In genomic region chr10:32378371-32379301, GRCh38 we compare ENCODE assay signal across 8 cellular contexts. TPM values are rescaled to one million over a fixed set of nuclear protein-coding genes. Genes with fewer than 3 reads are reported as not detected.
A peak's percentile ranks its signal among the peaks of the same experiment; 100 is the strongest.
DNase-seq lines count a peak whose midpoint lies in the region; ATAC-seq, FAIRE-seq and TF ChIP-seq lines count a peak whose summit lies in the region.

No MANE protein-coding gene starts in this region.

- ATAC-seq in GM19372 (IDR thresholded peaks at IDR 0.05; ENCODE audit: low read depth, unreplicated experiment) (peak; percentile 87), HG03520 (IDR thresholded peaks at IDR 0.05; ENCODE audit: unreplicated experiment) (peak; percentile 88), HepG2 (peak; percentile 98)

- intact Hi-C loops in dorsolateral prefrontal cortex (cut with DNase I) (loop anchor here (1.0 to 10.0 kb wide), 7 partner anchors 32 to 584 kb away; partner anchors contain the start of genes CCDC7 (in 2 of the 2), KIF5B (in 2 of the 2), ARHGAP12 (in 1 of the 2) and ITGB1 (in 1 of the 2)), HepG2 (cut with micrococcal nuclease; ENCODE audit: unreplicated experiment) (loop anchor here (1.0 to 5.0 kb wide), 3 partner anchors 32 to 604 kb away; partner anchors contain the start of gene CCDC7)

- POLR2A ChIA-PET in HepG2 (lab: Yijun Ruan, JAX), result interaction anchor here (0.8 to 1.5 kb wide), 3 partner anchors 14 to 274 kb away, joined by 3 to 6 read pairs (median 3); no protein-coding TSS in a partner anchor

- no peaks in the 10 kb centered on the region for H3K9me3 ChIP-seq in HepG2 (ENCODE audit: low read length)

- under 1% methylated on average over 12 of the region's 18 CpGs for WGBS in HepG2 (ENCODE audit: low lambda C conversion rate)

- DNase-seq in C1 segment of cervical spinal cord (lab: John Stamatoyannopoulos, UW) (peak; percentile 35 to 96 (median 88)), NCI-H69 (lab: John Stamatoyannopoulos, UW) (peak; percentile 87), dorsolateral prefrontal cortex (peak; percentile 95 to 99 (median 98)), HepG2 (ENCODE audit: low spot score) (peak; percentile 84)
- DNase-seq in activated CD4-positive, alpha-beta T cell treated with anti-CD3 and anti-CD28 coated beads, Interleukin-2, amount 50 U/mL, for 1 hour, result peak; percentile 91
- peak; percentile 77 to 80 for DNase-seq in stimulated activated CD4-positive, alpha-beta T cell treated with anti-CD3 and anti-CD28 coated beads, Interleukin-2, amount 100 ng/mL, for 48 hours

- H4K20me1 ChIP-seq in HepG2 (ENCODE audit: insufficient read depth, low read length), result peaks cover 10% of the 10 kb centered on the region; the same call in 1 of the 2 replicates

- FAIRE-seq in HepG2 (lab: Jason Lieb, UNC), result peak; percentile 83

- peaks cover 50% of the 10 kb centered on the region for H3K79me2 ChIP-seq in HepG2 (ENCODE audit: insufficient read depth, low read length)

- TF ChIP-seq EP300 in HepG2 (IDR thresholded peaks at IDR 0.05; ENCODE audit: low read depth in 2 of 2, low read length in 2 of 2) (no peak), HepG2 (CRISPR knock-in tag; IDR thresholded peaks at IDR 0.05; ENCODE audit: borderline replicate concordance) (no peak)

- H3K27me3 ChIP-seq in dorsolateral prefrontal cortex (no peaks in the 10 kb centered on the region), HepG2 (ENCODE audit: control insufficient read depth in 1 of 2, insufficient read depth in 2 of 2, low read length in 2 of 2) (no peaks in the 10 kb centered on the region; a peak in 1 of 5 replicates)

- H3K27ac ChIP-seq in dorsolateral prefrontal cortex (peak overlapping the region; percentile 6 to 98 (median 91)), HepG2 (ENCODE audit: extremely low read length, insufficient read depth, low read length) (peak overlapping the region; percentile 79)

- CTCF ChIA-PET in HepG2 (lab: Yijun Ruan, JAX; ENCODE audit: low intra/inter-chr PET ratio, low total read pairs), result no interaction called here

- TSS peak; percentile 62 for BruUV-seq in HepG2 (replicated peaks; lab: Mats Ljungman, UMichigan)

- no peak for TF ChIP-seq RAD21 in HepG2 (CRISPR knock-in tag; IDR thresholded peaks at IDR 0.05)

- TF ChIP-seq CTCF in dorsolateral prefrontal cortex (IDR thresholded peaks at IDR 0.05 in 54 of 56, conservative IDR thresholded peaks at IDR 0.05 in 2 of 56; ENCODE audit: low read depth in 1 of 56, partially characterized antibody in 56 of 56), result peak in 37 of 56 donors; percentile 5 to 55 (median 23)
- 0 out of 2 replicates have a peak, but pooled peaks have one; percentile 8 for TF ChIP-seq CTCF in HepG2 (CRISPR knock-in tag; IDR thresholded peaks at IDR 0.05)

- no peaks in the 10 kb centered on the region for H3K36me3 ChIP-seq in HepG2 (replicated peaks in 1 of 2; ENCODE audit: control insufficient read depth in 1 of 2, insufficient read depth in 2 of 2, low read length in 2 of 2)

- TF ChIP-seq POLR2A in HepG2 (IDR thresholded peaks at IDR 0.05; ENCODE audit: insufficient read depth in 1 of 2, low read depth in 2 of 2, low read length in 2 of 2), result peak in 1 of 2 experiments; percentile 35; a peak in 2 of 4 replicates

- peak overlapping the region; percentile 69 for H3K9ac ChIP-seq in HepG2 (ENCODE audit: insufficient read depth, low read depth, low read length)

- H3K4me1 ChIP-seq in HepG2 (ENCODE audit: insufficient read depth, low read length), result peaks cover 38% of the 10 kb centered on the region

- in situ Hi-C loops in HepG2 (cut with HindIII; ENCODE audit: extremely low pct_ligation_motif_present, low pct_unique_long_range_greater_than_20kb), result no loop called here

- peak overlapping the region; percentile 57 for H2AFZ ChIP-seq in HepG2 (ENCODE audit: low read length)

- H3K4me3 ChIP-seq in dorsolateral prefrontal cortex (peak overlapping the region; percentile 50 to 94 (median 77)), HepG2 (replicated peaks in 1 of 3; ENCODE audit: insufficient read depth in 1 of 3, low read depth in 2 of 3, low read length in 3 of 3) (peak overlapping the region; percentile 64 to 94 (median 76))

- H3K4me2 ChIP-seq in HepG2 (ENCODE audit: low read depth, low read length), result peak overlapping the region; percentile 85

TF ChIP-seq in HepG2, 621 proteins besides CTCF, POLR2A, EP300 and RAD21 (continues in another document):
- TF ChIP-seq RFX5 (IDR thresholded peaks at IDR 0.05; ENCODE audit: low read depth, low read length) (0 out of 2 replicates have a peak, but pooled peaks have one; percentile 24), SNAPC2 (CRISPR knock-in tag; IDR thresholded peaks at IDR 0.05) (no peak), STAT6 (CRISPR knock-in tag; IDR thresholded peaks at IDR 0.05; ENCODE audit: borderline replicate concordance) (no peak), ZNF205 (CRISPR knock-in tag; IDR thresholded peaks at IDR 0.05) (no peak), HDAC6 (IDR thresholded peaks at IDR 0.05; ENCODE audit: low read depth, low read length) (no peak), NCOA2 (CRISPR knock-in tag; IDR thresholded peaks at IDR 0.05) (no peak), ZBTB2 (CRISPR knock-in tag; IDR thresholded peaks at IDR 0.05; ENCODE audit: low read depth) (no peak), DRAP1 (CRISPR knock-in tag; IDR thresholded peaks at IDR 0.05) (peak; percentile 72), HDAC2 (CRISPR knock-in tag; IDR thresholded peaks at IDR 0.05) (0 out of 2 replicates have a peak, but pooled peaks have one; percentile 27), TARDBP (CRISPR knock-in tag; IDR thresholded peaks at IDR 0.05) (peak; percentile 70; the same call in 1 of the 2 replicates)

RNA-seq across cellular contexts. Expression of gene EPC1, which starts 31.7 kb away (rescaled TPM):
- total RNA-seq in dorsolateral prefrontal cortex (10 to 100 TPM; 26.4 to 56.2 (median 40.1) TPM), HepG2 (2016; rRNA removed; fragmentation: Illumina TruSeq; extraction: Trizol) (23.6 and 28.7 TPM in 2 replicates)
- total RNA-seq in HepG2 (2016; cell fraction: cytosol; rRNA removed; fragmentation: Illumina TruSeq; extraction: Trizol; ENCODE audit: low read depth), result 18.0 and 19.2 TPM in 2 replicates
- total RNA-seq in HepG2 (2016; cell fraction: insoluble cytoplasmic fraction; rRNA removed; fragmentation: Illumina TruSeq; extraction: Trizol), result 25.1 and 29.8 TPM in 2 replicates
- total RNA-seq in HepG2 (2016; cell fraction: membrane; rRNA removed; fragmentation: Illumina TruSeq; extraction: Trizol), result 26.1 and 31.2 TPM in 2 replicates
- 55.1 and 59.9 TPM in 2 replicates for total RNA-seq in HepG2 (2016; cell fraction: nucleus; rRNA removed; fragmentation: Illumina TruSeq; extraction: Trizol)
- polyA plus RNA-seq in HepG2 (2011; rRNA removed), result 39.2 and 44.2 TPM in 2 replicates
- 24.6 and 24.8 TPM in 2 replicates for polyA plus RNA-seq in HepG2 (2011; cell fraction: cytosol; rRNA removed)
- polyA plus RNA-seq in HepG2 (2011; cell fraction: nucleus; rRNA removed), result 51.1 and 64.3 TPM in 2 replicates
- polyA plus RNA-seq in HepG2 (2012), result 11.5 and 11.9 TPM in 2 replicates
- polyA plus RNA-seq in HepG2 (2016; cell fraction: cytosol; fragmentation: Illumina TruSeq; extraction: Trizol; ENCODE audit: low read depth), result 20.3 and 20.7 TPM in 2 replicates
- 22.1 and 22.7 TPM in 2 replicates for polyA plus RNA-seq in HepG2 (2016; cell fraction: insoluble cytoplasmic fraction; fragmentation: Illumina TruSeq; extraction: Trizol; ENCODE audit: low read depth)
- 22.4 and 25.4 TPM in 2 replicates for polyA plus RNA-seq in HepG2 (2016; cell fraction: membrane; fragmentation: Illumina TruSeq; extraction: Trizol; ENCODE audit: low read depth)
- polyA plus RNA-seq in HepG2 (2016; cell fraction: nucleus; fragmentation: Illumina TruSeq; extraction: Trizol; ENCODE audit: insufficient read depth, low read depth), result 67.0 and 70.2 TPM in 2 replicates
- polyA minus RNA-seq in HepG2 (2011; rRNA and poly(A)+ RNA removed; ENCODE audit: low replicate concordance), result 49.8 and 55.1 TPM in 2 replicates
- polyA minus RNA-seq in HepG2 (2011; cell fraction: cytosol; rRNA and poly(A)+ RNA removed), result 15.8 and 17.6 TPM in 2 replicates
- polyA minus RNA-seq in HepG2 (2011; cell fraction: nucleus; rRNA and poly(A)+ RNA removed), result 112 and 118 TPM in 2 replicates

Comparison
In these comparisons a context has a peak if more than half of its experiments do, and no peak if none do; other contexts are left out.
1. Peak in every context shown above with its lines: DNase-seq, ATAC-seq, H3K4me3 ChIP-seq and H3K27ac ChIP-seq.